Comparison of ENCODE assay signal across 24 cellular contexts in the genomic region with DNA sequence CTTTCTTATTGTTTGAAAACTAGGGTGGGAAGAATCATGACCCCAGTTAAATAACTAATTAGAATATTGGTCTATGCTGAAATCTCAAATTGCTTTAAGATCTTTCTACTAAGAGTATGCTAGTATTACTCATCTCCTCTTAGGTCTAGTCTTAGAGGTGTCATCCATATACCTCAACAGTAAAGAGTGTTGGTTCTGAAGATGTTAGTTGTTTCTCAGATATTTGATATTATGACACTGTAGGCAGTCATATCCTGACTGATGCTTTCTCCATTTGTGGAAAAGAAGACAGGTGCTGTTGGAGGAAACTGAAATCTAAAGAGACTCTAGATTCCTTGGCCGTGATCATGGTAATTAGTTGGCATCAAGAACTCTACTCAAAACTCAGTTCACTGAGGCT. TPM values are rescaled to one million over a fixed set of nuclear protein-coding genes. Genes with fewer than 3 reads are reported as not detected.
DNase-seq lines count a peak whose midpoint lies in the region; ATAC-seq and TF ChIP-seq lines count a peak whose summit lies in the region.
"Had no signal": no experiment of that assay in that cellular context is flagged by ENCODE, and none has a peak within 500 bp of the region (broad histone marks: within the 10 kb centered on the region; RNA-seq: fewer than 3 reads in every experiment).

No MANE protein-coding gene starts in this region.

- H3K36me3 ChIP-seq in CD4-positive, CD25-positive, alpha-beta regulatory T cell (ENCODE audit: control insufficient read depth, insufficient read depth, low read length): peaks cover 4% of the 10 kb centered on the region
- no peaks in the 10 kb centered on the region for H3K36me3 ChIP-seq in CD8-positive, alpha-beta T cell (ENCODE audit: insufficient read depth, low read length)
- H3K36me3 ChIP-seq: WERI-Rb-1 had no signal

- H3K36me3 Mint-ChIP-seq in CD4-positive, CD25-positive, alpha-beta regulatory T cell: peaks cover 15% of the 10 kb centered on the region
- H3K36me3 Mint-ChIP-seq in CD8-positive, alpha-beta T cell: peaks cover 30% of the 10 kb centered on the region
- H3K36me3 Mint-ChIP-seq in activated naive CD8-positive, alpha-beta T cell treated with anti-CD3 and anti-CD28 coated beads for 36 hours: peaks cover 42% of the 10 kb centered on the region
- peaks cover 7 to 21% (median 20%) of the 10 kb centered on the region in 3 donors for H3K36me3 Mint-ChIP-seq in naive thymus-derived CD8-positive, alpha-beta T cell

- no peak for DNase-seq in CD4-positive, CD25-positive, alpha-beta regulatory T cell
- no peak for DNase-seq in CD8-positive, alpha-beta T cell
- DNase-seq in activated naive CD8-positive, alpha-beta T cell treated with anti-CD3 and anti-CD28 coated beads for 36 hours: no peak
- DNase-seq in naive thymus-derived CD8-positive, alpha-beta T cell: no peak
- no peak for DNase-seq in RPMI8226
- DNase-seq in pons (ENCODE audit: low spot score): no peak
- DNase-seq: activated CD4-positive, alpha-beta T cell treated with anti-CD3 and anti-CD28 coated beads, Interleukin-2, amount 50 U/mL, for 4 hours; activated CD8-positive, alpha-beta memory T cell treated with anti-CD3 and anti-CD28 coated beads, Interleukin-2, amount 50 U/mL, for 48 hours; cerebellar nuclear complex; DMS 273 treated with DMSO at 0.1 percent for 48 hours; foreskin fibroblast; GOT3; heart right ventricle; left cardiac atrium; mesenchymal stem cell; NCI-H2081; NCI-H345; NCI-H748 treated with DMSO at 0.1 percent for 48 hours; nucleus accumbens; stimulated activated CD4-positive, alpha-beta T cell treated with anti-CD3 and anti-CD28 coated beads, Interleukin-1b, Interleukin-23, amount 100 ng/mL, for 48 hours; testis; WERI-Rb-1 had no signal

- TF ChIP-seq CTCF in CD8-positive, alpha-beta T cell (IDR thresholded peaks at IDR 0.05): no peak

- no peak for ATAC-seq in CD4-positive, CD25-positive, alpha-beta regulatory T cell (ENCODE audit: low read depth in 2 of 2)
- no peak for ATAC-seq in CD8-positive, alpha-beta T cell
- ATAC-seq in naive thymus-derived CD8-positive, alpha-beta T cell: no peak
- ATAC-seq in GM18502 (IDR thresholded peaks at IDR 0.05; ENCODE audit: poor library complexity, unreplicated experiment): no peak
- ATAC-seq: heart right ventricle, left cardiac atrium had no signal

- CTCF ChIA-PET in CD8-positive, alpha-beta T cell (lab: Charles Lee): interaction anchor here (0.6 to 3.0 kb wide), 5 partner anchors 10 to 85 kb away, joined by 3 to 12 read pairs (median 3); no protein-coding TSS in a partner anchor

- intact Hi-C loops in CD8-positive, alpha-beta T cell (cut with DNase I, micrococcal nuclease): loop anchor here in 1 of 2 experiments (5.0 kb wide), 1 partner anchor 36 kb away; no protein-coding TSS in a partner anchor

- no peak overlapping the region for H3K27ac ChIP-seq in CD4-positive, CD25-positive, alpha-beta regulatory T cell (ENCODE audit: insufficient read depth, low read length, poor library complexity, severe bottlenecking)
- no peak overlapping the region for H3K27ac ChIP-seq in CD8-positive, alpha-beta T cell (ENCODE audit: low read depth, low read length)
- H3K27ac ChIP-seq: heart right ventricle, testis, WERI-Rb-1 had no signal

- H3K4me1 Mint-ChIP-seq in CD4-positive, CD25-positive, alpha-beta regulatory T cell: peaks cover 23 to 49% (median 31%) of the 10 kb centered on the region in 4 donors
- H3K4me1 Mint-ChIP-seq in CD8-positive, alpha-beta T cell (ENCODE audit: low read depth): peaks cover 49% of the 10 kb centered on the region
- peaks cover 56% of the 10 kb centered on the region for H3K4me1 Mint-ChIP-seq in activated naive CD8-positive, alpha-beta T cell treated with anti-CD3 and anti-CD28 coated beads for 36 hours
- peaks cover 16 to 61% (median 56%) of the 10 kb centered on the region in 4 donors for H3K4me1 Mint-ChIP-seq in naive thymus-derived CD8-positive, alpha-beta T cell

- no peaks in the 10 kb centered on the region for H3K27me3 Mint-ChIP-seq in CD4-positive, CD25-positive, alpha-beta regulatory T cell
- H3K27me3 Mint-ChIP-seq in CD8-positive, alpha-beta T cell (ENCODE audit: low read depth): no peaks in the 10 kb centered on the region
- no peaks in the 10 kb centered on the region for H3K27me3 Mint-ChIP-seq in activated naive CD8-positive, alpha-beta T cell treated with anti-CD3 and anti-CD28 coated beads for 36 hours
- no peaks in the 10 kb centered on the region for H3K27me3 Mint-ChIP-seq in naive thymus-derived CD8-positive, alpha-beta T cell

- H3K4me3 Mint-ChIP-seq in CD4-positive, CD25-positive, alpha-beta regulatory T cell: no peak overlapping the region
- no peak overlapping the region for H3K4me3 Mint-ChIP-seq in CD8-positive, alpha-beta T cell
- H3K4me3 Mint-ChIP-seq in activated naive CD8-positive, alpha-beta T cell treated with anti-CD3 and anti-CD28 coated beads for 36 hours: peak overlapping the region; percentile 22
- H3K4me3 Mint-ChIP-seq in naive thymus-derived CD8-positive, alpha-beta T cell: peak overlapping the region in 2 of 10 donors; percentile 20 to 50
- H3K4me3 Mint-ChIP-seq: CD14-positive monocyte had no signal

- no peak overlapping the region for H3K4me3 ChIP-seq in CD4-positive, CD25-positive, alpha-beta regulatory T cell (ENCODE audit: low read depth, low read length)
- H3K4me3 ChIP-seq in CD8-positive, alpha-beta T cell (ENCODE audit: low read depth, low read length): no peak overlapping the region
- H3K4me3 ChIP-seq: heart right ventricle, testis had no signal

- POLR2A ChIA-PET in CD8-positive, alpha-beta T cell (lab: Charles Lee): interaction anchor here (1.1 to 6.1 kb wide), 3 partner anchors 21 to 503 kb away, joined by 4 to 63 read pairs (median 5); partner anchors contain the start of genes BPGM and CYREN
- POLR2A ChIA-PET in naive thymus-derived CD8-positive, alpha-beta T cell (lab: Charles Lee): interaction anchor here (0.7 to 11.7 kb wide), 3 partner anchors 10 to 35 kb away, joined by 3 to 144 read pairs (median 3); partner anchors contain the start of gene BPGM

- peaks cover 0 to 8% (median 0%) of the 10 kb centered on the region in 7 donors for H3K9me3 Mint-ChIP-seq in CD4-positive, CD25-positive, alpha-beta regulatory T cell
- H3K9me3 Mint-ChIP-seq in CD8-positive, alpha-beta T cell: no peaks in the 10 kb centered on the region
- H3K9me3 Mint-ChIP-seq in activated naive CD8-positive, alpha-beta T cell treated with anti-CD3 and anti-CD28 coated beads for 36 hours: peaks cover 8% of the 10 kb centered on the region
- H3K9me3 Mint-ChIP-seq in naive thymus-derived CD8-positive, alpha-beta T cell: peaks cover 0 to 6% (median 0%) of the 10 kb centered on the region in 9 donors

- H3K27ac Mint-ChIP-seq in CD4-positive, CD25-positive, alpha-beta regulatory T cell: peak overlapping the region in 2 of 3 donors; percentile 48 to 86
- H3K27ac Mint-ChIP-seq in CD8-positive, alpha-beta T cell: peak overlapping the region; percentile 95
- peak overlapping the region; percentile 83 for H3K27ac Mint-ChIP-seq in activated naive CD8-positive, alpha-beta T cell treated with anti-CD3 and anti-CD28 coated beads for 36 hours
- H3K27ac Mint-ChIP-seq in naive thymus-derived CD8-positive, alpha-beta T cell: peak overlapping the region; percentile 70 to 100 (median 97)
- H3K27ac Mint-ChIP-seq: CD14-positive monocyte had no signal

- H3K4me1 ChIP-seq in CD4-positive, CD25-positive, alpha-beta regulatory T cell (ENCODE audit: control insufficient read depth, insufficient read depth, low read length, poor library complexity, severe bottlenecking): peaks cover 18% of the 10 kb centered on the region
- H3K4me1 ChIP-seq in CD8-positive, alpha-beta T cell (ENCODE audit: insufficient read depth, low read length): peaks cover 34% of the 10 kb centered on the region
- H3K4me1 ChIP-seq: testis had no signal

- H3K9me3 ChIP-seq in CD4-positive, CD25-positive, alpha-beta regulatory T cell (ENCODE audit: control insufficient read depth in 2 of 2, low read length in 2 of 2): no peaks in the 10 kb centered on the region
- H3K9me3 ChIP-seq in CD8-positive, alpha-beta T cell (ENCODE audit: low read length): no peaks in the 10 kb centered on the region
- H3K9me3 ChIP-seq: heart right ventricle, testis had no signal

- no peaks in the 10 kb centered on the region for H3K27me3 ChIP-seq in CD4-positive, CD25-positive, alpha-beta regulatory T cell (ENCODE audit: control insufficient read depth, insufficient read depth, low read length)
- H3K27me3 ChIP-seq in CD8-positive, alpha-beta T cell (ENCODE audit: insufficient read depth, low read length): no peaks in the 10 kb centered on the region
- H3K27me3 ChIP-seq: heart right ventricle, testis had no signal

RNA-seq across cellular contexts. Expression of gene BPGM, which starts 21.2 kb away (rescaled TPM):
- total RNA-seq in CD4-positive, CD25-positive, alpha-beta regulatory T cell: 14.8 TPM
- polyA plus RNA-seq in CD4-positive, CD25-positive, alpha-beta regulatory T cell: 10 to 100 TPM; 21.4 to 30.2 (median 27.0) TPM
- total RNA-seq in CD8-positive, alpha-beta T cell: 10 to 100 TPM; 30.3 to 31.4 TPM
- total RNA-seq in activated naive CD8-positive, alpha-beta T cell treated with anti-CD3 and anti-CD28 coated beads for 36 hours: 10 to 100 TPM; 16.3 to 17.4 TPM
- 10 to 100 TPM; 25.1 to 26.3 TPM for total RNA-seq in naive thymus-derived CD8-positive, alpha-beta T cell
- 10 to 100 TPM; 17.2 to 30.1 (median 21.3) TPM for polyA plus RNA-seq in naive thymus-derived CD8-positive, alpha-beta T cell
